20 cellular contexts compared by ENCODE assay signal in genomic region chr11:19525276-19525675, GRCh38.
A peak's percentile ranks its signal among the peaks of the same experiment; 100 is the strongest.
DNase-seq lines count a peak whose midpoint lies in the region; ATAC-seq and TF ChIP-seq lines count a peak whose summit lies in the region.
"Had no signal": no experiment of that assay in that cellular context is flagged by ENCODE, and none has a peak within 500 bp of the region (broad histone marks: within the 10 kb centered on the region; RNA-seq: fewer than 3 reads in every experiment).

No MANE protein-coding gene starts in this region.

- no peak for TF ChIP-seq CTCF in PC-9 (conservative IDR thresholded peaks at IDR 0.05)

- H3K9me2 ChIP-seq in PC-9 (ENCODE audit: insufficient read depth): no peaks in the 10 kb centered on the region

- ATAC-seq in HG02884 (IDR thresholded peaks at IDR 0.05; ENCODE audit: unreplicated experiment) (peak; percentile 54), HG02623 (IDR thresholded peaks at IDR 0.05; ENCODE audit: unreplicated experiment) (no peak)

- BruUV-seq in PC-9 (replicated peaks; lab: Mats Ljungman, UMichigan): no TSS peak

- H3K9me3 ChIP-seq in PC-9 (ENCODE audit: insufficient read depth, low read depth): no peaks in the 10 kb centered on the region

- no peak overlapping the region for H2AFZ ChIP-seq in PC-9
- H2AFZ ChIP-seq: GM23338 had no signal

- H3K79me2 ChIP-seq in PC-9 (ENCODE audit: low read depth): no peaks in the 10 kb centered on the region

- peak overlapping the region; percentile 45 for H3K4me2 ChIP-seq in PC-9

- peak; percentile 14 for DNase-seq in ELF-1 (ENCODE audit: low read depth, low spot score)
- DNase-seq in GM19240 (ENCODE audit: insufficient read length, low spot score): peak; percentile 23
- no peak for DNase-seq in PC-9
- DNase-seq in CD1c-positive myeloid dendritic cell (ENCODE audit: extremely low spot score): no peak
- no peak for DNase-seq in activated CD4-positive, CD25-positive, alpha-beta regulatory T cell (lab: John Stamatoyannopoulos, UW)
- DNase-seq in NCI-H524 treated with DMSO at 0.1 percent for 48 hours (lab: John Stamatoyannopoulos, UW): no peak
- DNase-seq: ACHN; CD4-positive, alpha-beta memory T cell; DMS79 treated with DMSO at 0.1 percent for 48 hours; effector CD4-positive, alpha-beta T cell; hippocampal formation; kidney; midbrain; NCI-H1092 treated with DMSO at 0.1 percent for 48 hours; NCI-H2171; retina had no signal

- intact Hi-C loops in PC-9 (cut with micrococcal nuclease; ENCODE audit: unreplicated experiment): no loop called here

- H3K27me3 ChIP-seq in PC-9 (ENCODE audit: insufficient read depth, low read depth): no peaks in the 10 kb centered on the region
- H3K27me3 ChIP-seq: cardiac muscle cell had no signal

- peaks cover 14% of the 10 kb centered on the region; the same call in 1 of the 2 replicates for H3F3A ChIP-seq in PC-9 (ENCODE audit: insufficient read depth, low read depth)

- CTCF ChIA-PET in PC-9 (lab: Charles Lee): no interaction called here

- no peak overlapping the region for H3K27ac ChIP-seq in PC-9
- H3K27ac ChIP-seq: cardiac muscle cell had no signal

- peaks cover 29% of the 10 kb centered on the region for H3K4me1 ChIP-seq in PC-9 (replicated peaks; ENCODE audit: insufficient read depth)

- no peaks in the 10 kb centered on the region for H3K36me3 ChIP-seq in PC-9 (ENCODE audit: low read depth)
- H3K36me3 ChIP-seq: cardiac muscle cell had no signal

- no peak overlapping the region for H3K4me3 ChIP-seq in PC-9
- H3K4me3 ChIP-seq: cardiac muscle cell, GM23338 had no signal

- no peaks in the 10 kb centered on the region for H4K20me1 ChIP-seq in PC-9 (ENCODE audit: insufficient read depth)

- POLR2A ChIA-PET in PC-9 (lab: Charles Lee; ENCODE audit: unreplicated experiment): interaction anchor here (0.7 kb wide), 1 partner anchor 179 kb away, joined by 5 read pairs; no protein-coding TSS in a partner anchor

Comparison
In these comparisons a context has a peak if more than half of its experiments do, and no peak if none do; other contexts are left out.
1. DNase-seq: peak in ELF-1 (single experiment) and GM19240 (single experiment); none in PC-9 (0 of 2), CD1c-positive myeloid dendritic cell (single experiment), activated CD4-positive, CD25-positive, alpha-beta regulatory T cell (0 of 4) and NCI-H524 treated with DMSO at 0.1 percent for 48 hours (single experiment).